Comparison of ENCODE assay signal across 25 cellular contexts in genomic region chr17:33385133-33385532, GRCh38.
"Had no signal": no experiment of that assay in that cellular context is flagged by ENCODE, and none has a peak within 500 bp of the region (broad histone marks: within the 10 kb centered on the region; RNA-seq: fewer than 3 reads in every experiment).

No MANE protein-coding gene starts in this region.

- H3K4me3 Mint-ChIP-seq: activated naive CD8-positive, alpha-beta T cell; activated T-cell treated with anti-CD3 and anti-CD28 coated beads, Interleukin-2, amount 50 U/mL, for 4 hours; effector memory CD8-positive, alpha-beta T cell; natural killer cell treated with Interleukin-12 subunit alpha and Interleukin-12 subunit beta and Interleukin-15 and Interleukin-18, amount 100 ng/mL, for 72 hours; stimulated activated effector memory CD8-positive, alpha-beta T cell treated with anti-CD3 and anti-CD28 coated beads, Interleukin-12 subunit alpha, Interleukin-12 subunit beta, amount 100 ng/mL, for 72 hours; stimulated activated naive CD8-positive, alpha-beta T cell treated with anti-CD3 and anti-CD28 coated beads, Interleukin-15, amount 100 ng/mL, for 72 hours had no signal

- H3K9me3 Mint-ChIP-seq: activated T-cell treated with anti-CD3 and anti-CD28 coated beads, Interleukin-2, amount 50 U/mL, for 4 hours; activated T-helper 2 cell treated with anti-CD3 and anti-CD28 coated beads, Interferon-gamma antibody, Interleukin-2, Interleukin-4, amounts not matched to agents 10 μg/mL and 5 μg/mL and 100 μg/mL, durations not matched to agents 14 hours and 24 hours and 36 hours; natural killer cell treated with Interleukin-12 subunit alpha and Interleukin-12 subunit beta and Interleukin-15 and Interleukin-18, amount 100 ng/mL, for 72 hours; stimulated activated effector memory CD8-positive, alpha-beta T cell treated with anti-CD3 and anti-CD28 coated beads, Interleukin-12 subunit alpha, Interleukin-12 subunit beta, amount 100 ng/mL, for 72 hours; stimulated activated naive CD8-positive, alpha-beta T cell treated with anti-CD3 and anti-CD28 coated beads, Interleukin-15, amount 100 ng/mL, for 72 hours had no signal

- H3K36me3 Mint-ChIP-seq: activated naive CD8-positive, alpha-beta T cell; natural killer cell treated with Interleukin-12 subunit alpha and Interleukin-12 subunit beta and Interleukin-15 and Interleukin-18, amount 100 ng/mL, for 72 hours; stimulated activated effector memory CD8-positive, alpha-beta T cell treated with anti-CD3 and anti-CD28 coated beads, Interleukin-12 subunit alpha, Interleukin-12 subunit beta, amount 100 ng/mL, for 72 hours had no signal

- DNase-seq: activated CD4-positive, alpha-beta T cell treated with anti-CD3 and anti-CD28 coated beads, Interleukin-2, amount 50 U/mL, for 1 hour; activated CD4-positive, CD25-positive, alpha-beta regulatory T cell treated with anti-CD3 and anti-CD28 coated beads, Interleukin-2, amount 50 U/mL, for 72 hours; activated CD8-positive, alpha-beta memory T cell treated with anti-CD3 and anti-CD28 coated beads, Interleukin-2, amount 50 U/mL, for 48 hours; activated naive CD4-positive, alpha-beta T cell; activated T-cell treated with anti-CD3 and anti-CD28 coated beads, Interleukin-2, amount 50 U/mL, for 4 hours; adrenal gland; colonic mucosa; dorsolateral prefrontal cortex; effector memory CD8-positive, alpha-beta T cell; gastrocnemius medialis; left ventricle myocardium inferior; mammary epithelial cell; pancreas; right cardiac atrium; stimulated activated CD4-positive, alpha-beta T cell treated with anti-CD3 and anti-CD28 coated beads, Interleukin-1b, Interleukin-23, amount 100 ng/mL, for 48 hours; stimulated activated naive CD8-positive, alpha-beta T cell treated with anti-CD3 and anti-CD28 coated beads, Interleukin-15, amount 100 ng/mL, for 72 hours had no signal

- H3K27ac Mint-ChIP-seq: activated naive CD8-positive, alpha-beta T cell; activated T-helper 2 cell treated with anti-CD3 and anti-CD28 coated beads, Interferon-gamma antibody, Interleukin-2, Interleukin-4, amounts not matched to agents 10 μg/mL and 5 μg/mL and 100 μg/mL, durations not matched to agents 14 hours and 24 hours and 36 hours; effector memory CD8-positive, alpha-beta T cell; natural killer cell treated with Interleukin-12 subunit alpha and Interleukin-12 subunit beta and Interleukin-15 and Interleukin-18, amount 100 ng/mL, for 72 hours; stimulated activated effector memory CD8-positive, alpha-beta T cell treated with anti-CD3 and anti-CD28 coated beads, Interleukin-12 subunit alpha, Interleukin-12 subunit beta, amount 100 ng/mL, for 72 hours; stimulated activated naive CD8-positive, alpha-beta T cell treated with anti-CD3 and anti-CD28 coated beads, Interleukin-15, amount 100 ng/mL, for 72 hours had no signal

- H3K4me1 Mint-ChIP-seq: stimulated activated effector memory CD8-positive, alpha-beta T cell treated with anti-CD3 and anti-CD28 coated beads, Interleukin-12 subunit alpha, Interleukin-12 subunit beta, amount 100 ng/mL, for 72 hours; stimulated activated naive CD8-positive, alpha-beta T cell treated with anti-CD3 and anti-CD28 coated beads, Interleukin-15, amount 100 ng/mL, for 72 hours had no signal

- ATAC-seq: activated T-cell treated with anti-CD3 and anti-CD28 coated beads, Interleukin-2, amount 50 U/mL, for 4 hours; effector memory CD8-positive, alpha-beta T cell; gastrocnemius medialis; natural killer cell treated with Interleukin-12 subunit alpha and Interleukin-12 subunit beta and Interleukin-15 and Interleukin-18, amount 100 ng/mL, for 72 hours; pancreas; right cardiac atrium; stimulated activated effector memory CD8-positive, alpha-beta T cell treated with anti-CD3 and anti-CD28 coated beads, Interleukin-12 subunit alpha, Interleukin-12 subunit beta, amount 100 ng/mL, for 72 hours; stimulated activated naive CD8-positive, alpha-beta T cell treated with anti-CD3 and anti-CD28 coated beads, Interleukin-15, amount 100 ng/mL, for 72 hours had no signal

- H3K4me1 ChIP-seq: adrenal gland, breast epithelium, colonic mucosa, esophagus muscularis mucosa, gastrocnemius medialis, left ventricle myocardium inferior, pancreas had no signal

- H3K27me3 ChIP-seq: breast epithelium, colonic mucosa, gastrocnemius medialis, pancreas, tibial nerve had no signal

- H3K27ac ChIP-seq: adrenal gland, breast epithelium, colonic mucosa, dorsolateral prefrontal cortex, esophagus muscularis mucosa, gastrocnemius medialis, left ventricle myocardium inferior, pancreas, skin epidermis, suprapubic skin, tibial nerve had no signal

- H3K36me3 ChIP-seq: adrenal gland, breast epithelium, colonic mucosa, esophagus muscularis mucosa, gastrocnemius medialis, left ventricle myocardium inferior, pancreas, suprapubic skin, tibial nerve had no signal

- H3K9me3 ChIP-seq: adrenal gland, breast epithelium, colonic mucosa, esophagus muscularis mucosa, gastrocnemius medialis, left ventricle myocardium inferior, pancreas, suprapubic skin, tibial nerve had no signal

- H3K4me3 ChIP-seq: adrenal gland, breast epithelium, colonic mucosa, dorsolateral prefrontal cortex, esophagus muscularis mucosa, gastrocnemius medialis, left ventricle myocardium inferior, pancreas, skin epidermis, suprapubic skin, tibial nerve had no signal
